Comparison of ENCODE assay signal across 11 cellular contexts in the genomic region with DNA sequence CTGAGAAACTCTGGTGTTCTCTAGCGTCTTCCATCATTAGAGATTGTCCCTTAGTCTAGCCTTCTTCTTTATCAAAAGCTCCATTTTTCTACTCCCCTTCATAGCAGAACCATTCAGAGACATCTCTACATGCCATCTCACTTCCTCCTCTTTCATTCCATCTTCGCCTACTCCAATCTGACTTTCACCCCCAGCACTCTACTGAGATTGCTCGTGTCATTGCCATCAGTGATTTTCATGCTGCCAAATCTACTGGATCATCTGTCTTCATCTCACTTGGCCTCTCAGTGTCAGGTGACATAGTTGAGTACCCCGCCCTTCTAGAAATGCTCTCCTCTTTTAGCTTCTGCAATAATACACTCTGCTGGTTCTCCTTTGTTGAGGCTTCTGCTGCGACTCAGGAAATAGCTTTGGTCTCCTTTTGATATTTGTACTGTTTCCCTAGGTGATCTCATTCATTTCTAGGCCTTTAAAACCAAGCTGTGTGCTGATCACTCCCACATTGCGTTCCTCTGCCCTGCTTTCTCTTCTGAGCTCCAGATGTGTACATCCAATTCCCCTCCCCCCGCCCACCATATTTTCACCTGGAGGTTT.
A peak's percentile ranks its signal among the peaks of the same experiment; 100 is the strongest.
DNase-seq lines count a peak whose midpoint lies in the region; ATAC-seq, FAIRE-seq and TF ChIP-seq lines count a peak whose summit lies in the region.
"Had no signal": no experiment of that assay in that cellular context is flagged by ENCODE, and none has a peak within 500 bp of the region (broad histone marks: within the 10 kb centered on the region; RNA-seq: fewer than 3 reads in every experiment).

No MANE protein-coding gene starts in this region.

- TF ChIP-seq CTCF in A549 (IDR thresholded peaks at IDR 0.05): no peak
- no peak for TF ChIP-seq CTCF in spleen (IDR thresholded peaks at IDR 0.05 in 8 of 11, conservative IDR thresholded peaks at IDR 0.05 in 3 of 11)

- DNase-seq in A549 (ENCODE audit: low read depth in 1 of 2, low spot score in 1 of 2) (no peak), GM04503 (ENCODE audit: low read depth) (peak; percentile 15), islet precursor cell (no peak), NCI-H748 treated with DMSO at 0.1 percent for 48 hours (lab: John Stamatoyannopoulos, UW) (no peak), spleen (no peak), inferior parietal cortex (ENCODE audit: extremely low spot score) (no peak)
- DNase-seq in activated CD4-positive, alpha-beta memory T cell treated with anti-CD3 and anti-CD28 coated beads, Interleukin-2, amount 10 ng/mL, durations not matched to agents 7 days and 5 days: peak; percentile 31
- DNase-seq: Calu3, SHP77 treated with DMSO at 0.1 percent for 48 hours had no signal

- H3K4me1 ChIP-seq in A549 (peaks cover 36% of the 10 kb centered on the region), spleen (peaks cover 0 to 17% (median 1%) of the 10 kb centered on the region in 6 donors)

- ATAC-seq in A549 (no peak), HG03045 (IDR thresholded peaks at IDR 0.05; ENCODE audit: unreplicated experiment) (peak; percentile 72)

- H3K27ac ChIP-seq in A549 (peak overlapping the region; percentile 77 to 84), spleen (peak overlapping the region in 1 of 8 donors; percentile 30)

- FAIRE-seq in A549 (lab: Jason Lieb, UNC): no peak

- TF ChIP-seq EP300 in A549 (IDR thresholded peaks at IDR 0.05): no peak

- H3K4me3 ChIP-seq in A549 (no peak overlapping the region), spleen (no peak overlapping the region)
- H3K4me3 ChIP-seq: lung had no signal

- no peak overlapping the region for H3K4me3 Mint-ChIP-seq in activated CD4-positive, alpha-beta memory T cell treated with anti-CD3 and anti-CD28 coated beads, Interleukin-2, amount 10 ng/mL, durations not matched to agents 7 days and 5 days

- POLR2A ChIA-PET in A549 (lab: Yijun Ruan, JAX): no interaction called here
- POLR2A ChIA-PET in activated CD4-positive, alpha-beta memory T cell treated with anti-CD3 and anti-CD28 coated beads, Interleukin-2, amount 10 ng/mL, durations not matched to agents 7 days and 5 days (lab: Charles Lee): no interaction called here

- 88% methylated on average over 7 of the region's 7 CpGs for WGBS in A549 (ENCODE audit: missing lambda C conversion rate)
- WGBS in spleen, 5 donors: 65 to 86% (median 74%) methylated on average over 7 of the region's 7 CpGs

- intact Hi-C loops in spleen (cut with DNase I; ENCODE audit: low total_unique reads): no loop called here

- no peak overlapping the region for H3K27ac Mint-ChIP-seq in activated CD4-positive, alpha-beta memory T cell treated with anti-CD3 and anti-CD28 coated beads, Interleukin-2, amount 10 ng/mL, durations not matched to agents 7 days and 5 days

- H3K36me3 ChIP-seq in spleen: peaks cover 0 to 24% (median 12%) of the 10 kb centered on the region in 6 donors

- H3K27me3 Mint-ChIP-seq in activated CD4-positive, alpha-beta memory T cell treated with anti-CD3 and anti-CD28 coated beads, Interleukin-2, amount 10 ng/mL, durations not matched to agents 7 days and 5 days: no peaks in the 10 kb centered on the region

- TF ChIP-seq POLR2A in A549 (IDR thresholded peaks at IDR 0.05; ENCODE audit: low read length) (no peak), spleen (IDR thresholded peaks at IDR 0.05) (no peak)

- H3K4me2 ChIP-seq in A549: peak overlapping the region; percentile 68; the same call in 2 of the 3 replicates

- CTCF ChIA-PET in A549 (lab: Yijun Ruan, JAX): interaction anchor here (1.0 to 1.3 kb wide), 2 partner anchors 46 to 50 kb away, joined by 3 read pairs; no protein-coding TSS in a partner anchor
- CTCF ChIA-PET in activated CD4-positive, alpha-beta memory T cell treated with anti-CD3 and anti-CD28 coated beads, Interleukin-2, amount 10 ng/mL, durations not matched to agents 7 days and 5 days (lab: Charles Lee): interaction anchor here (1.0 kb wide), 1 partner anchor 13 kb away, joined by 4 read pairs; no protein-coding TSS in a partner anchor

- H3K9me3 Mint-ChIP-seq in activated CD4-positive, alpha-beta memory T cell treated with anti-CD3 and anti-CD28 coated beads, Interleukin-2, amount 10 ng/mL, durations not matched to agents 7 days and 5 days: no peaks in the 10 kb centered on the region

- no peak for TF ChIP-seq RAD21 in A549 (conservative IDR thresholded peaks at IDR 0.05 in 1 of 2, IDR thresholded peaks at IDR 0.05 in 1 of 2)

- H3K27me3 ChIP-seq in spleen (replicated peaks in 1 of 7): no peaks in the 10 kb centered on the region

- H3K36me3 Mint-ChIP-seq in activated CD4-positive, alpha-beta memory T cell treated with anti-CD3 and anti-CD28 coated beads, Interleukin-2, amount 10 ng/mL, durations not matched to agents 7 days and 5 days (ENCODE audit: low read depth): peaks cover 6% of the 10 kb centered on the region

- peaks cover 12% of the 10 kb centered on the region for H3K4me1 Mint-ChIP-seq in activated CD4-positive, alpha-beta memory T cell treated with anti-CD3 and anti-CD28 coated beads, Interleukin-2, amount 10 ng/mL, durations not matched to agents 7 days and 5 days

- H3K9me3 ChIP-seq in A549 (no peaks in the 10 kb centered on the region), spleen (no peaks in the 10 kb centered on the region)

TF ChIP-seq in A549, 52 proteins besides CTCF, POLR2A, EP300 and RAD21:
- TF ChIP-seq SMC3 (IDR thresholded peaks at IDR 0.05) (no peak), NFE2L2 (conservative IDR thresholded peaks at IDR 0.05; ENCODE audit: low read length) (no peak), MAZ (IDR thresholded peaks at IDR 0.05; ENCODE audit: borderline replicate concordance, low read depth, low read length) (no peak), POLR2AphosphoS2 (conservative IDR thresholded peaks at IDR 0.05; ENCODE audit: low read length) (no peak), RNF2 (IDR thresholded peaks at IDR 0.05; ENCODE audit: borderline replicate concordance, low read depth) (no peak), MYC (IDR thresholded peaks at IDR 0.05; ENCODE audit: borderline replicate concordance, low read length) (no peak), HDAC2 (IDR thresholded peaks at IDR 0.05) (no peak), CBX2 (IDR thresholded peaks at IDR 0.05; ENCODE audit: borderline replicate concordance, low read depth) (no peak), KDM1A (IDR thresholded peaks at IDR 0.05; ENCODE audit: low read depth) (no peak), FOSL2 (IDR thresholded peaks at IDR 0.05) (no peak), FOSL2 (CRISPR knock-in tag; IDR thresholded peaks at IDR 0.05) (no peak), HEYL (CRISPR knock-in tag; IDR thresholded peaks at IDR 0.05) (no peak), FOXS1 (CRISPR knock-in tag; IDR thresholded peaks at IDR 0.05) (no peak), BCL3 (IDR thresholded peaks at IDR 0.05) (no peak), SREBF2 (IDR thresholded peaks at IDR 0.05) (no peak), ESRRA (IDR thresholded peaks at IDR 0.05; ENCODE audit: borderline replicate concordance, low read length) (no peak), KDM5A (IDR thresholded peaks at IDR 0.05) (no peak), BHLHE40 (IDR thresholded peaks at IDR 0.05; ENCODE audit: low read depth, low read length) (no peak)

Comparison
In these comparisons a context has a peak if more than half of its experiments do, and no peak if none do; other contexts are left out.
1. DNase-seq: peak in GM04503 (single experiment) and activated CD4-positive, alpha-beta memory T cell treated with anti-CD3 and anti-CD28 coated beads, Interleukin-2, amount 10 ng/mL, durations not matched to agents 7 days and 5 days (single experiment); none in A549 (0 of 2), islet precursor cell (single experiment), NCI-H748 treated with DMSO at 0.1 percent for 48 hours (single experiment), spleen (single experiment) and inferior parietal cortex (single experiment).